2 cellular contexts compared by ENCODE assay signal in the genomic region with DNA sequence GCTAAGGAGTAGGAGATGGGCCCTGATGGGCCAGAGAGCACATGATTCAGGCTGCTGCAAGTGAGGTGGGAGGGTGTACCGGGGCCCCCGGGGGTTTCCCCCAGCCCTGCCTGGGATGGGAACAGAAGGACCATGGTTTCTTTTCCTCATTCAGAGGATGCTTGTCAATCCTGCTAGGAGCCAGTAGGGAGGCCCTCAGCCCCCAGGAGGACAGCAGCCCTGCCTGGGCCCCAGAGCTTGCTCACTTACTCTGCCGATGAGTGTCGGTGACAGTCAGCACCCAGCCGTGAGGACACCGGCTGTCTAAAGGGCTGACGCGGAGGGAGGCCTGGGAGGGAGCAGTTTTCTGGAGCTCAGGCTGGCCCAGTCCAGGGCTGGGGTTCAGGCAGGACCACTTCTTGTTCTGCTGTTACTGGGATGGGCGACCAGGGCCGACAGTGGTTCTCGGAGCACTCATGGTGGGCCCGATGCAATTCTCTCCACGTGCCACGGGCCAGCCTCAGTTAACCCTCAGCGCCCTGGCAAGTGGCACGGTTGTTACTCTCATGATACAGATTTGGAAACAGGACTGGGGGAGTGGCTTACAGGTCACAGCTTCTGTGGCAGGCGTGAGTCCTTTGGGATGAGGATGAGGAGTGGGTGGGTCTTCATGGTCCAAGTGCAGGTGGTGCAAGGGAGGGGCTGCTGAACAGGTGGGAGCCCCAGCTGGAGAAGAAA.
TF ChIP-seq lines count a peak whose summit lies in the region.

No MANE protein-coding gene starts in this region.

TF ChIP-seq in H1, 55 proteins besides CTCF, POLR2A, EP300 and RAD21:
- no peak for TF ChIP-seq PHF8 (conservative IDR thresholded peaks at IDR 0.05; ENCODE audit: low read depth, low read length)
- TF ChIP-seq RBBP5 (IDR thresholded peaks at IDR 0.05; ENCODE audit: borderline replicate concordance, low read depth, low read length): no peak
- no peak for TF ChIP-seq POU5F1 (IDR thresholded peaks at IDR 0.05; ENCODE audit: low read depth, low read length)
- no peak for TF ChIP-seq TAF1 (IDR thresholded peaks at IDR 0.05; ENCODE audit: low read depth, low read length)
- TF ChIP-seq FOSL1 (IDR thresholded peaks at IDR 0.05; ENCODE audit: insufficient read depth, low read depth, low read length): no peak
- no peak for TF ChIP-seq EGR1 (IDR thresholded peaks at IDR 0.05; ENCODE audit: borderline replicate concordance, low read depth, low read length)
- no peak for TF ChIP-seq TEAD4 (IDR thresholded peaks at IDR 0.05; ENCODE audit: low read depth, low read length)
- no peak for TF ChIP-seq TBP (IDR thresholded peaks at IDR 0.05; ENCODE audit: low read depth, low read length)
- TF ChIP-seq GTF2F1 (IDR thresholded peaks at IDR 0.05; ENCODE audit: borderline replicate concordance, low read depth, low read length): no peak
- TF ChIP-seq YY1 (IDR thresholded peaks at IDR 0.05; ENCODE audit: low read depth, low read length): no peak
- TF ChIP-seq JUN (IDR thresholded peaks at IDR 0.05; ENCODE audit: low read depth, low read length): no peak
- TF ChIP-seq NANOG (IDR thresholded peaks at IDR 0.05; ENCODE audit: insufficient read depth, low read depth, low read length, poor library complexity, severe bottlenecking): no peak
- no peak for TF ChIP-seq NRF1 (IDR thresholded peaks at IDR 0.05; ENCODE audit: low read depth, low read length)

TF ChIP-seq in neural cell, 6 proteins besides CTCF, POLR2A, EP300 and RAD21:
- no peak for TF ChIP-seq POLR2AphosphoS5 (IDR thresholded peaks at IDR 0.05)
- TF ChIP-seq SMC3 (conservative IDR thresholded peaks at IDR 0.05; ENCODE audit: poor library complexity): no peak
- no peak for TF ChIP-seq EZH2 (IDR thresholded peaks at IDR 0.05; ENCODE audit: borderline replicate concordance, insufficient read depth, low read length, poor library complexity, severe bottlenecking)
- no peak for TF ChIP-seq TAF1 (IDR thresholded peaks at IDR 0.05; ENCODE audit: low read depth)
- no peak for TF ChIP-seq REST (IDR thresholded peaks at IDR 0.05; ENCODE audit: borderline replicate concordance)
- TF ChIP-seq MXI1 (conservative IDR thresholded peaks at IDR 0.05; ENCODE audit: poor library complexity, severe bottlenecking): no peak
